ENCODE assay signal across 31 cellular contexts in the genomic region with DNA sequence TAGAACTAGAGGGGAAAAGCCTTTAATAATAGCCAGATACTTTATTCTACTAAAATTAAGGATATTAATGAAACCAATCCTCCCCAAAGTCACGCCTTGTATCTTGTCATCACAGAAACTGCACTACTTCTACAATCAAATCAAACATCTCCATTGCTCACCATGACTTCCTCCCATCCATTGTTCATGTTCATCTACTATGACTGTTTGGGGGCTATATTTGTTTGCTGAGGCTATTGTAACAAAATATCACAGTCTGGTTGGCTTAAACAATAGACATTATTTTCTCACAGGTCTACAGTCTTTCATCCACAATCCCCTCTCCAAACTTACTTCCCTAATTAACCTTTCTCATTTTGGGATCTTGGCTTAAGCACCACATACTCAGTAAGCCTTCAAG.
"Had no signal": no experiment of that assay in that cellular context is flagged by ENCODE, and none has a peak within 500 bp of the region (broad histone marks: within the 10 kb centered on the region; RNA-seq: fewer than 3 reads in every experiment).

No MANE protein-coding gene starts in this region.

- H3K9me3 ChIP-seq: lower lobe of right lung, pancreas, prostate gland, sigmoid colon, thyroid gland, vagina had no signal

- H3K36me3 ChIP-seq: breast epithelium, heart left ventricle, left lung, lower lobe of right lung, pancreas, prostate gland, sigmoid colon, stomach, thyroid gland, upper lobe of left lung, vagina had no signal

- DNase-seq: activated CD4-positive, alpha-beta T cell treated with anti-CD3 and anti-CD28 coated beads for 1 hour; activated CD4-positive, alpha-beta T cell treated with anti-CD3 and anti-CD28 coated beads, Interleukin-2, amount 10 ng/mL, durations not matched to agents 7 days and 5 days; activated CD8-positive, alpha-beta memory T cell treated with anti-CD3 and anti-CD28 coated beads, Interleukin-2, amount 10 ng/mL, durations not matched to agents 7 days and 5 days; activated CD8-positive, alpha-beta T cell treated with anti-CD3 and anti-CD28 coated beads, Interleukin-2, amount 10 ng/mL, durations not matched to agents 7 days and 5 days; activated naive CD8-positive, alpha-beta T cell treated with anti-CD3 and anti-CD28 coated beads, Interleukin-2, amount 50 U/mL, for 24 hours; activated T-cell treated with anti-CD3 and anti-CD28 coated beads, Interleukin-2, amount 50 U/mL, for 48 hours; amygdala; central memory CD4-positive, alpha-beta T cell; foreskin fibroblast; heart left ventricle; hypothalamus; immature natural killer cell; left lung; lower lobe of right lung; mucosa of descending colon; nucleus accumbens; pancreas; sigmoid colon; small intestine; stimulated activated CD4-positive, alpha-beta T cell treated with anti-CD3 and anti-CD28 coated beads, Interleukin-1b, Interleukin-23, amount 100 ng/mL, for 48 hours; stimulated activated naive B cell treated with anti-CD40 and anti-IgM and Interleukin-4, amounts not matched to agents 10 μg/mL and 1 μg/mL and 100 μg/mL, for 72 hours; stomach; thyroid gland; upper lobe of left lung had no signal

- ATAC-seq: activated CD8-positive, alpha-beta memory T cell treated with anti-CD3 and anti-CD28 coated beads, Interleukin-2, amount 10 ng/mL, durations not matched to agents 7 days and 5 days; activated CD8-positive, alpha-beta T cell treated with anti-CD3 and anti-CD28 coated beads, Interleukin-2, amount 10 ng/mL, durations not matched to agents 7 days and 5 days; activated naive CD8-positive, alpha-beta T cell treated with anti-CD3 and anti-CD28 coated beads, Interleukin-2, amount 50 U/mL, for 24 hours; esophagus mucosa; heart left ventricle; mucosa of descending colon; pancreas; stimulated activated naive B cell treated with anti-CD40 and anti-IgM and Interleukin-4, amounts not matched to agents 10 μg/mL and 1 μg/mL and 100 μg/mL, for 72 hours had no signal

- H3K27ac Mint-ChIP-seq: activated CD4-positive, alpha-beta T cell treated with anti-CD3 and anti-CD28 coated beads, Interleukin-2, amount 10 ng/mL, durations not matched to agents 7 days and 5 days; activated CD8-positive, alpha-beta memory T cell treated with anti-CD3 and anti-CD28 coated beads, Interleukin-2, amount 10 ng/mL, durations not matched to agents 7 days and 5 days; activated CD8-positive, alpha-beta T cell treated with anti-CD3 and anti-CD28 coated beads, Interleukin-2, amount 10 ng/mL, durations not matched to agents 7 days and 5 days; activated naive CD4-positive, alpha-beta T cell treated with anti-CD3 and anti-CD28 coated beads, Interleukin-2, amount 50 U/mL, for 24 hours; activated naive CD8-positive, alpha-beta T cell treated with anti-CD3 and anti-CD28 coated beads, Interleukin-2, amount 50 U/mL, for 24 hours; activated T-helper 2 cell treated with anti-CD3 and anti-CD28 coated beads, Interferon-gamma antibody, Interleukin-2, Interleukin-4, amounts not matched to agents 10 μg/mL and 5 μg/mL and 100 μg/mL, durations not matched to agents 14 hours and 24 hours and 36 hours; immature natural killer cell; stimulated activated naive B cell treated with anti-CD40 and anti-IgM and Interleukin-4, amounts not matched to agents 10 μg/mL and 1 μg/mL and 100 μg/mL, for 72 hours; T-helper 1 cell treated with Interleukin-12 subunit alpha and Interleukin-12 subunit beta and Interleukin-4 antibody, amounts not matched to agents 30 μg/mL and 1 μg/mL, for 36 hours had no signal

- H3K4me3 ChIP-seq: breast epithelium, heart left ventricle, left lung, lower lobe of right lung, mucosa of descending colon, pancreas, prostate gland, sigmoid colon, stomach, thyroid gland, upper lobe of left lung, vagina had no signal

- H3K27ac ChIP-seq: breast epithelium, heart left ventricle, lower lobe of right lung, pancreas, prostate gland, sigmoid colon, stomach, upper lobe of left lung, vagina had no signal

- H3K9me3 Mint-ChIP-seq: activated naive CD4-positive, alpha-beta T cell treated with anti-CD3 and anti-CD28 coated beads, Interleukin-2, amount 50 U/mL, for 24 hours; activated T-helper 2 cell treated with anti-CD3 and anti-CD28 coated beads, Interferon-gamma antibody, Interleukin-2, Interleukin-4, amounts not matched to agents 10 μg/mL and 5 μg/mL and 100 μg/mL, durations not matched to agents 14 hours and 24 hours and 36 hours had no signal

- H3K4me3 Mint-ChIP-seq: activated CD4-positive, alpha-beta T cell treated with anti-CD3 and anti-CD28 coated beads, Interleukin-2, amount 10 ng/mL, durations not matched to agents 7 days and 5 days; activated CD8-positive, alpha-beta memory T cell treated with anti-CD3 and anti-CD28 coated beads, Interleukin-2, amount 10 ng/mL, durations not matched to agents 7 days and 5 days; activated CD8-positive, alpha-beta T cell treated with anti-CD3 and anti-CD28 coated beads, Interleukin-2, amount 10 ng/mL, durations not matched to agents 7 days and 5 days; activated naive CD4-positive, alpha-beta T cell treated with anti-CD3 and anti-CD28 coated beads, Interleukin-2, amount 50 U/mL, for 24 hours; activated naive CD8-positive, alpha-beta T cell treated with anti-CD3 and anti-CD28 coated beads, Interleukin-2, amount 50 U/mL, for 24 hours; immature natural killer cell; stimulated activated naive B cell treated with anti-CD40 and anti-IgM and Interleukin-4, amounts not matched to agents 10 μg/mL and 1 μg/mL and 100 μg/mL, for 72 hours; T-helper 1 cell treated with Interleukin-12 subunit alpha and Interleukin-12 subunit beta and Interleukin-4 antibody, amounts not matched to agents 30 μg/mL and 1 μg/mL, for 36 hours had no signal

- H3K27me3 ChIP-seq: breast epithelium, heart left ventricle, left lung, pancreas, sigmoid colon, stomach, thyroid gland, upper lobe of left lung, vagina had no signal

- H3K4me1 Mint-ChIP-seq: activated CD4-positive, alpha-beta T cell treated with anti-CD3 and anti-CD28 coated beads, Interleukin-2, amount 10 ng/mL, durations not matched to agents 7 days and 5 days; activated CD8-positive, alpha-beta memory T cell treated with anti-CD3 and anti-CD28 coated beads, Interleukin-2, amount 10 ng/mL, durations not matched to agents 7 days and 5 days; activated naive CD4-positive, alpha-beta T cell treated with anti-CD3 and anti-CD28 coated beads, Interleukin-2, amount 50 U/mL, for 24 hours; activated naive CD8-positive, alpha-beta T cell treated with anti-CD3 and anti-CD28 coated beads, Interleukin-2, amount 50 U/mL, for 24 hours; immature natural killer cell; stimulated activated naive B cell treated with anti-CD40 and anti-IgM and Interleukin-4, amounts not matched to agents 10 μg/mL and 1 μg/mL and 100 μg/mL, for 72 hours had no signal

- H3K36me3 Mint-ChIP-seq: activated CD8-positive, alpha-beta memory T cell treated with anti-CD3 and anti-CD28 coated beads, Interleukin-2, amount 10 ng/mL, durations not matched to agents 7 days and 5 days; activated naive CD4-positive, alpha-beta T cell treated with anti-CD3 and anti-CD28 coated beads, Interleukin-2, amount 50 U/mL, for 24 hours; immature natural killer cell; stimulated activated naive B cell treated with anti-CD40 and anti-IgM and Interleukin-4, amounts not matched to agents 10 μg/mL and 1 μg/mL and 100 μg/mL, for 72 hours had no signal

- H3K4me1 ChIP-seq: breast epithelium, heart left ventricle, left lung, lower lobe of right lung, pancreas, prostate gland, sigmoid colon, stomach, upper lobe of left lung, vagina had no signal

- H3K27me3 Mint-ChIP-seq: activated CD4-positive, alpha-beta T cell treated with anti-CD3 and anti-CD28 coated beads, Interleukin-2, amount 10 ng/mL, durations not matched to agents 7 days and 5 days; activated CD8-positive, alpha-beta memory T cell treated with anti-CD3 and anti-CD28 coated beads, Interleukin-2, amount 10 ng/mL, durations not matched to agents 7 days and 5 days; activated naive CD4-positive, alpha-beta T cell treated with anti-CD3 and anti-CD28 coated beads, Interleukin-2, amount 50 U/mL, for 24 hours; activated naive CD8-positive, alpha-beta T cell treated with anti-CD3 and anti-CD28 coated beads, Interleukin-2, amount 50 U/mL, for 24 hours; stimulated activated naive B cell treated with anti-CD40 and anti-IgM and Interleukin-4, amounts not matched to agents 10 μg/mL and 1 μg/mL and 100 μg/mL, for 72 hours had no signal
